ENCODE assay signal across 8 cellular contexts in genomic region chr7:92178928-92179373, GRCh38. TPM values are rescaled to one million over a fixed set of nuclear protein-coding genes. Genes with fewer than 3 reads are reported as not detected.
A peak's percentile ranks its signal among the peaks of the same experiment; 100 is the strongest.
DNase-seq lines count a peak whose midpoint lies in the region; ATAC-seq and TF ChIP-seq lines count a peak whose summit lies in the region.

LRRD1 (minus strand) TSS chr7:92179142; CDS start chr7:92165202, 13,940 bp downstream.

- no peaks in the 10 kb centered on the region for H3K36me3 Mint-ChIP-seq in Caco-2 (ENCODE audit: insufficient read depth, unreplicated experiment)
- no peaks in the 10 kb centered on the region for H3K36me3 Mint-ChIP-seq in activated naive CD4-positive, alpha-beta T cell treated with anti-CD3 and anti-CD28 coated beads for 36 hours (ENCODE audit: low read depth)

- no peaks in the 10 kb centered on the region for H3K4me1 Mint-ChIP-seq in Caco-2 (ENCODE audit: low read depth, unreplicated experiment)
- H3K4me1 Mint-ChIP-seq in activated naive CD4-positive, alpha-beta T cell treated with anti-CD3 and anti-CD28 coated beads for 36 hours (ENCODE audit: low read depth): peaks cover 10% of the 10 kb centered on the region

- no TSS peak for BruUV-seq in Caco-2 (replicated peaks; lab: Mats Ljungman, UMichigan)

- H3K9me3 ChIP-seq in Caco-2 (no peaks in the 10 kb centered on the region), neutrophil (no peaks in the 10 kb centered on the region), subcutaneous abdominal adipose tissue (ENCODE audit: control insufficient read depth in 5 of 5, low read length in 5 of 5) (no peaks in the 10 kb centered on the region)

- TF ChIP-seq CTCF in Caco-2 (IDR thresholded peaks at IDR 0.05; ENCODE audit: insufficient read depth in 1 of 2, low read depth in 1 of 2, low read length in 1 of 2, severe bottlenecking in 1 of 2, unreplicated experiment in 1 of 2): peak; percentile 24 to 48
- peak; percentile 92 for TF ChIP-seq CTCF in neutrophil (IDR thresholded peaks at IDR 0.05)

- no peaks in the 10 kb centered on the region for H3K4me1 ChIP-seq in Caco-2
- H3K4me1 ChIP-seq in neutrophil (ENCODE audit: control insufficient read depth in 1 of 2, insufficient read depth in 1 of 2, low read depth in 1 of 2, low read length in 1 of 2): peaks cover 9 to 11% of the 10 kb centered on the region in 2 experiments
- peaks cover 0 to 9% (median 7%) of the 10 kb centered on the region in 5 donors for H3K4me1 ChIP-seq in subcutaneous abdominal adipose tissue (ENCODE audit: control insufficient read depth in 5 of 5, insufficient read depth in 5 of 5, low read length in 5 of 5)

- H3K4me3 ChIP-seq in Caco-2 (ENCODE audit: low read depth, low read length) (no peak within 1 kb of the TSS), neutrophil (ENCODE audit: low read depth in 1 of 2, low read length in 1 of 2) (peak within 1 kb of the TSS; percentile 52 to 58), subcutaneous abdominal adipose tissue (ENCODE audit: low read depth in 1 of 5, low read length in 5 of 5) (peak within 1 kb of the TSS; percentile 60 to 83 (median 71))

- H3K27me3 Mint-ChIP-seq in Caco-2 (ENCODE audit: insufficient read depth, unreplicated experiment): peaks cover under 1% of the 10 kb centered on the region
- peaks cover 3% of the 10 kb centered on the region for H3K27me3 Mint-ChIP-seq in activated naive CD4-positive, alpha-beta T cell treated with anti-CD3 and anti-CD28 coated beads for 36 hours (ENCODE audit: low read depth)

- no peak within 1 kb of the TSS for H3K27ac ChIP-seq in neutrophil
- H3K27ac ChIP-seq in subcutaneous abdominal adipose tissue (ENCODE audit: low read depth, low read length): peak within 1 kb of the TSS; percentile 72

- no peaks in the 10 kb centered on the region for H3K36me3 ChIP-seq in Caco-2 (ENCODE audit: control insufficient read depth, insufficient read depth, low read length)
- no peaks in the 10 kb centered on the region for H3K36me3 ChIP-seq in neutrophil
- H3K36me3 ChIP-seq in subcutaneous abdominal adipose tissue (ENCODE audit: control insufficient read depth in 5 of 5, insufficient read depth in 5 of 5, low read length in 5 of 5): no peaks in the 10 kb centered on the region

- DNase-seq in Caco-2 (peak; percentile 70 to 78), HUDEP-2 (lab: John Stamatoyannopoulos, UW; ENCODE audit: unreplicated experiment in 76 of 76) (peak in 74 of 76 experiments; percentile 8 to 87 (median 70)), SHP77 (lab: John Stamatoyannopoulos, UW) (peak; percentile 80 to 83), germinal center (ENCODE audit: low spot score) (peak; percentile 90)
- DNase-seq in activated naive CD4-positive, alpha-beta T cell treated with anti-CD3 and anti-CD28 coated beads for 36 hours: peak; percentile 94

- ATAC-seq in GM21367 (IDR thresholded peaks at IDR 0.05; ENCODE audit: unreplicated experiment): peak; percentile 99

- CTCF ChIA-PET in Caco-2 (lab: Charles Lee): no interaction called here
- CTCF ChIA-PET in activated naive CD4-positive, alpha-beta T cell treated with anti-CD3 and anti-CD28 coated beads for 36 hours (lab: Charles Lee): interaction anchor here (0.5 to 1.5 kb wide), 18 partner anchors 17 to 865 kb away, joined by 3 to 7 read pairs (median 3); partner anchors contain the start of genes ANKIB1, GATAD1 and KRIT1

- intact Hi-C loops in Caco-2 (cut with micrococcal nuclease; ENCODE audit: unreplicated experiment): no loop called here
- intact Hi-C loops in activated naive CD4-positive, alpha-beta T cell treated with anti-CD3 and anti-CD28 coated beads for 36 hours (cut with micrococcal nuclease): loop anchor here (1.0 to 10.0 kb wide), 10 partner anchors 45 to 1053 kb away; partner anchors contain the start of genes AKAP9, ANKIB1, CYP51A1 and GATAD1

- H3K4me3 Mint-ChIP-seq in Caco-2 (ENCODE audit: unreplicated experiment): no peak within 1 kb of the TSS
- H3K4me3 Mint-ChIP-seq in activated naive CD4-positive, alpha-beta T cell treated with anti-CD3 and anti-CD28 coated beads for 36 hours: peak within 1 kb of the TSS; percentile 72

- H3K9me3 Mint-ChIP-seq in Caco-2 (ENCODE audit: unreplicated experiment): no peaks in the 10 kb centered on the region
- H3K9me3 Mint-ChIP-seq in activated naive CD4-positive, alpha-beta T cell treated with anti-CD3 and anti-CD28 coated beads for 36 hours: peaks cover 1% of the 10 kb centered on the region

- peak within 1 kb of the TSS; percentile 70 to 86 (median 81) for H3K9ac ChIP-seq in subcutaneous abdominal adipose tissue (ENCODE audit: low read length in 5 of 5)

- H3K27me3 ChIP-seq in Caco-2 (replicated peaks; ENCODE audit: control insufficient read depth, insufficient read depth, low read length): no peaks in the 10 kb centered on the region
- peaks cover 67% of the 10 kb centered on the region for H3K27me3 ChIP-seq in neutrophil
- H3K27me3 ChIP-seq in subcutaneous abdominal adipose tissue (ENCODE audit: control insufficient read depth in 5 of 5, insufficient read depth in 4 of 5, low read length in 5 of 5): no peaks in the 10 kb centered on the region

- POLR2A ChIA-PET in Caco-2 (lab: Charles Lee): no interaction called here

- no peak within 1 kb of the TSS for H3K27ac Mint-ChIP-seq in Caco-2 (ENCODE audit: unreplicated experiment)
- no peak within 1 kb of the TSS for H3K27ac Mint-ChIP-seq in activated naive CD4-positive, alpha-beta T cell treated with anti-CD3 and anti-CD28 coated beads for 36 hours

RNA-seq across cellular contexts. Expression of gene LRRD1, which starts in this region (rescaled TPM):
- not detected in 2 replicates for total RNA-seq in Caco-2 (2022)
- not detected for total RNA-seq in activated naive CD4-positive, alpha-beta T cell treated with anti-CD3 and anti-CD28 coated beads for 36 hours

Comparison
In these comparisons a context has a peak if more than half of its experiments do, and no peak if none do; other contexts are left out.
1. Peak in DNase-seq in Caco-2; RNA of the gene not detected or under 1 TPM.
2. Peak in DNase-seq in activated naive CD4-positive, alpha-beta T cell treated with anti-CD3 and anti-CD28 coated beads for 36 hours; RNA of the gene not detected or under 1 TPM.